In the genomic region with DNA sequence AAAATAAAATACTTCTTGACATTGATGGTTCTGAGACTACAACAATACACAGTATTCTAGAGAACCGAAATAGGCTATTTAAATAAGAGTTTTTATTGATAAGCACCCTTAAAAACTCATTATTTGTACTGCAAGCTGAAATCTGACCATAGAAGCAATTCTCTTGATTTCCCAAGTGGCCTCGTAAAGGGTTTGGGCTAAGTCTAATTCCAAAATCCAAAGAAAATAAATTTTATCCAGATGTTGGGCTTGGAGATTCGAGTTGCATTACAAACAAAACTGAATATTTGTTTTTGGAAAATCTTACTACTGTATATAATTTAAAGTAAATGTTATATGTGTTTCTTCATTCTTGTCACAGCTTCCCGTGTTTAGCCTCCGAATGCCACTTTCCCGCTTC, we compare ENCODE assay signal across 27 cellular contexts. TPM values are rescaled to one million over a fixed set of nuclear protein-coding genes. Genes with fewer than 3 reads are reported as not detected.
DNase-seq lines count a peak whose midpoint lies in the region; ATAC-seq, FAIRE-seq and TF ChIP-seq lines count a peak whose summit lies in the region.
"Had no signal": no experiment of that assay in that cellular context is flagged by ENCODE, and none has a peak within 500 bp of the region (broad histone marks: within the 10 kb centered on the region; RNA-seq: fewer than 3 reads in every experiment).

No MANE protein-coding gene starts in this region.

- H3K36me3 ChIP-seq in left ventricle myocardium inferior (no peaks in the 10 kb centered on the region), H1 (ENCODE audit: control insufficient read depth in 2 of 4, insufficient read depth in 4 of 4, low read length in 3 of 4) (no peaks in the 10 kb centered on the region)

- TF ChIP-seq POLR2A in H1 (IDR thresholded peaks at IDR 0.05; ENCODE audit: control extremely low read depth in 1 of 2, low read depth in 2 of 2, low read length in 2 of 2): no peak

- H2BK5ac ChIP-seq in H1 (ENCODE audit: low read depth, low read length): no peak overlapping the region

- H3K27ac Mint-ChIP-seq in nephron progenitor cell: peak overlapping the region; percentile 64
- H3K27ac Mint-ChIP-seq: activated CD4-positive, alpha-beta T cell treated with anti-CD3 and anti-CD28 coated beads, Interleukin-2, amount 10 ng/mL, durations not matched to agents 24 days and 14 days; CD4-positive, alpha-beta memory T cell had no signal

- H3K4me2 ChIP-seq in H1 (ENCODE audit: insufficient read depth in 1 of 2, low read depth in 2 of 2, low read length in 2 of 2): peak overlapping the region; percentile 31 to 63
- H3K4me2 ChIP-seq: SK-N-SH had no signal

- H4K5ac ChIP-seq in H1 (ENCODE audit: insufficient read length, low read depth, low read length): peak overlapping the region; percentile 35

- no peak overlapping the region for H3K23ac ChIP-seq in H1 (ENCODE audit: insufficient read length)

- CTCF ChIA-PET in H1 (lab: Charles Lee; ENCODE audit: partially characterized antibody): interaction anchor here (0.6 to 1.4 kb wide), 2 partner anchors 69 to 313 kb away, joined by 3 to 5 read pairs; no protein-coding TSS in a partner anchor

- peaks cover 55% of the 10 kb centered on the region for H3K4me1 Mint-ChIP-seq in nephron progenitor cell
- H3K4me1 Mint-ChIP-seq: activated CD4-positive, alpha-beta T cell treated with anti-CD3 and anti-CD28 coated beads, Interleukin-2, amount 10 ng/mL, durations not matched to agents 24 days and 14 days; CD4-positive, alpha-beta memory T cell had no signal

- H3K79me2 ChIP-seq in H1 (ENCODE audit: control insufficient read depth in 1 of 2, insufficient read depth in 2 of 2, low read length in 2 of 2): no peaks in the 10 kb centered on the region

- TF ChIP-seq RAD21 in H1 (IDR thresholded peaks at IDR 0.05 in 1 of 2, conservative IDR thresholded peaks at IDR 0.05 in 1 of 2; ENCODE audit: low read depth in 2 of 2, low read length in 2 of 2): no peak

- no peak for ATAC-seq in right cardiac atrium
- ATAC-seq in GM21723 (IDR thresholded peaks at IDR 0.05; ENCODE audit: unreplicated experiment): no peak
- ATAC-seq: activated T-cell treated with anti-CD3 and anti-CD28 coated beads, Interleukin-2, amount 50 U/mL, for 4 hours had no signal

- H3K56ac ChIP-seq in H1 (replicated peaks; ENCODE audit: insufficient read length, low read depth, low read length): no peak overlapping the region

- no peak overlapping the region for H3K4me3 Mint-ChIP-seq in nephron progenitor cell
- H3K4me3 Mint-ChIP-seq: activated CD4-positive, alpha-beta T cell treated with anti-CD3 and anti-CD28 coated beads, Interleukin-2, amount 10 ng/mL, durations not matched to agents 24 days and 14 days; activated T-cell treated with anti-CD3 and anti-CD28 coated beads, Interleukin-2, amount 50 U/mL, for 4 hours; CD4-positive, alpha-beta memory T cell had no signal

- no peak overlapping the region for H3K4ac ChIP-seq in H1 (replicated peaks; ENCODE audit: insufficient read length, low read depth, low read length)

- no peaks in the 10 kb centered on the region for H3K79me1 ChIP-seq in H1 (ENCODE audit: low read depth, low read length)

- no peak overlapping the region for H2BK20ac ChIP-seq in H1 (ENCODE audit: low read length)

- no peak overlapping the region for H2AK5ac ChIP-seq in H1 (ENCODE audit: low read depth, low read length)

- WGBS in right cardiac atrium: 72% methylated on average over 6 of the region's 6 CpGs
- 75% methylated on average over 6 of the region's 6 CpGs; no CpG with 5 or more reads in 1 of the 2 experiments for WGBS in H1 (ENCODE audit: extremely low coverage in 1 of 2, insufficient coverage in 1 of 2, insufficient read length in 1 of 2, insufficient replicate concordance in 2 of 2, low coverage in 1 of 2, low lambda C conversion rate in 2 of 2, missing lambda C conversion rate in 1 of 2), 2 experiments

- no peaks in the 10 kb centered on the region for H3K27me3 ChIP-seq in left ventricle myocardium inferior (ENCODE audit: low read depth)
- H3K27me3 ChIP-seq in right cardiac atrium (ENCODE audit: control insufficient read depth, insufficient read depth): no peaks in the 10 kb centered on the region
- no peaks in the 10 kb centered on the region for H3K27me3 ChIP-seq in H1 (replicated peaks in 1 of 4; ENCODE audit: control insufficient read depth in 3 of 4, extremely low read depth in 1 of 4, insufficient read depth in 3 of 4, low read length in 3 of 4)

- intact Hi-C loops in left ventricle myocardium inferior (cut with micrococcal nuclease): no loop called here
- intact Hi-C loops in right cardiac atrium (cut with DNase I): no loop called here

- no peak overlapping the region for H3K9ac ChIP-seq in H1 (replicated peaks in 1 of 4; ENCODE audit: extremely low read depth in 1 of 4, low read depth in 3 of 4, low read length in 3 of 4)
- H3K9ac ChIP-seq: SK-N-SH had no signal

- H3K4me1 ChIP-seq in left ventricle myocardium inferior (peaks cover 15% of the 10 kb centered on the region), right cardiac atrium (ENCODE audit: control insufficient read depth, insufficient read depth, low read length) (no peaks in the 10 kb centered on the region), H1 (replicated peaks in 1 of 4; ENCODE audit: control insufficient read depth in 3 of 4, insufficient read depth in 4 of 4, low read length in 3 of 4) (peaks cover 0 to 12% (median 6%) of the 10 kb centered on the region in 4 experiments; a peak in 4 of 7 replicates)

- H3K36me3 Mint-ChIP-seq in nephron progenitor cell (ENCODE audit: low read depth): no peaks in the 10 kb centered on the region
- H3K36me3 Mint-ChIP-seq: CD4-positive, alpha-beta memory T cell had no signal

- H2BK12ac ChIP-seq in H1 (ENCODE audit: low read depth, low read length): no peak overlapping the region

- H4K91ac ChIP-seq in H1 (replicated peaks; ENCODE audit: insufficient read length, low read length): no peak overlapping the region

- H3K27ac ChIP-seq in left ventricle myocardium inferior (replicated peaks) (peak overlapping the region; percentile 31), right cardiac atrium (ENCODE audit: low read length) (no peak overlapping the region), H1 (ENCODE audit: low read depth, low read length) (0 out of 2 replicates have a peak overlapping the region, but pooled peaks have one; percentile 17), caudate nucleus (ENCODE audit: low read depth, low read length) (no peak overlapping the region)

- no peaks in the 10 kb centered on the region for H3K9me3 ChIP-seq in left ventricle myocardium inferior (replicated peaks)
- H3K9me3 ChIP-seq in right cardiac atrium (ENCODE audit: control insufficient read depth, low read length): no peaks in the 10 kb centered on the region
- H3K9me3 ChIP-seq in H1 (ENCODE audit: insufficient read depth in 2 of 2, low read depth in 1 of 2, low read length in 1 of 2): no peaks in the 10 kb centered on the region
- H3K9me3 ChIP-seq: SK-N-SH had no signal

- no peaks in the 10 kb centered on the region for H4K20me1 ChIP-seq in H1 (replicated peaks in 1 of 2; ENCODE audit: control insufficient read depth in 1 of 2, insufficient read depth in 2 of 2, low read length in 2 of 2)

- H3K4me3 ChIP-seq in left ventricle myocardium inferior (no peak overlapping the region), right cardiac atrium (ENCODE audit: low read length) (no peak overlapping the region), H1 (ENCODE audit: extremely low read depth in 1 of 4, insufficient read depth in 2 of 4, low read depth in 3 of 4, low read length in 4 of 4) (no peak overlapping the region)

- no peak overlapping the region for H3K14ac ChIP-seq in H1 (ENCODE audit: insufficient read length)

- POLR2A ChIA-PET in H1 (lab: Charles Lee; ENCODE audit: partially characterized antibody): no interaction called here

- H4K8ac ChIP-seq in H1 (ENCODE audit: extremely low read depth, insufficient read depth, low read length): no peak overlapping the region

- no peak overlapping the region for H2BK120ac ChIP-seq in H1 (replicated peaks; ENCODE audit: low read depth, low read length)

- no peak overlapping the region for H2BK15ac ChIP-seq in H1 (ENCODE audit: low read length)

- TF ChIP-seq EP300 in H1 (IDR thresholded peaks at IDR 0.05; ENCODE audit: borderline replicate concordance in 1 of 2, low read depth in 2 of 2, low read length in 2 of 2): no peak

- H3K9me3 Mint-ChIP-seq in nephron progenitor cell: peaks cover 4% of the 10 kb centered on the region
- H3K9me3 Mint-ChIP-seq: activated CD4-positive, alpha-beta T cell treated with anti-CD3 and anti-CD28 coated beads, Interleukin-2, amount 10 ng/mL, durations not matched to agents 24 days and 14 days had no signal

- TF ChIP-seq CTCF in left ventricle myocardium inferior (IDR thresholded peaks at IDR 0.05; ENCODE audit: borderline replicate concordance) (no peak), H1 (IDR thresholded peaks at IDR 0.05; ENCODE audit: control extremely low read depth in 1 of 3, insufficient read depth in 1 of 3, low read depth in 1 of 3, low read length in 3 of 3) (no peak), nephron progenitor cell (IDR thresholded peaks at IDR 0.05) (no peak)

- H2AFZ ChIP-seq in H1 (ENCODE audit: low read length): no peak overlapping the region

- FAIRE-seq in H1 (lab: Jason Lieb, UNC): no peak
- FAIRE-seq: GM18507, H54, HTR-8/SVneo had no signal

- H3K18ac ChIP-seq in H1 (ENCODE audit: extremely low read depth, low read length): no peak overlapping the region; the same call in 1 of the 2 replicates

- H3K23me2 ChIP-seq in H1 (ENCODE audit: low read depth, low read length): no peaks in the 10 kb centered on the region; the same call in 1 of the 2 replicates

- H3K27me3 Mint-ChIP-seq in nephron progenitor cell (ENCODE audit: low read depth, poor library complexity): no peaks in the 10 kb centered on the region
- H3K27me3 Mint-ChIP-seq: activated CD4-positive, alpha-beta T cell treated with anti-CD3 and anti-CD28 coated beads, Interleukin-2, amount 10 ng/mL, durations not matched to agents 24 days and 14 days; CD4-positive, alpha-beta memory T cell had no signal

- DNase-seq in left ventricle myocardium inferior (no peak), right cardiac atrium (no peak), H1 (ENCODE audit: low read depth in 1 of 2, low spot score in 2 of 2) (no peak), nephron progenitor cell (no peak), caudate nucleus (lab: John Stamatoyannopoulos, UW) (no peak), SIG-M5 (lab: John Stamatoyannopoulos, UW) (no peak)
- no peak for DNase-seq in stimulated activated CD8-positive, alpha-beta memory T cell treated with anti-CD3 and anti-CD28 coated beads, Interleukin-4, amount 100 ng/mL, for 48 hours
- DNase-seq: 8988T; activated CD4-positive, alpha-beta T cell treated with anti-CD3 and anti-CD28 coated beads, Interleukin-2, amount 10 ng/mL, durations not matched to agents 24 days and 14 days; activated naive CD4-positive, alpha-beta T cell treated with Interleukin-2 at 50 U/mL for 16 hours; activated T-cell treated with anti-CD3 and anti-CD28 coated beads, Interleukin-2, amount 50 U/mL, for 4 hours; AML-193; CD4-positive, alpha-beta memory T cell; GF-D8; Karpas-422; occipital lobe; SK-N-SH; stimulated activated CD4-positive, alpha-beta T cell treated with anti-CD3 and anti-CD28 coated beads, Interleukin-4, amount 100 ng/mL, for 24 hours; stimulated activated naive CD4-positive, alpha-beta T cell had no signal

RNA-seq across cellular contexts. Expression of a gene that starts 47.2 kb away (rescaled TPM):
- not detected for total RNA-seq in left ventricle myocardium inferior
- not detected for total RNA-seq in right cardiac atrium
- not detected for polyA plus RNA-seq in right cardiac atrium
- total RNA-seq in H1 (2021; fragmentation: NEBNext Ultra II Directional; extraction: Animal tissue kit (Norgen Biotek cat#: 25700)): not detected in 2 replicates
- polyA plus RNA-seq in H1 (2011; rRNA removed): not detected in 2 replicates
- not detected for polyA plus RNA-seq in H1 (2011; cell fraction: cytosol; rRNA removed)
- polyA plus RNA-seq in H1 (2011; cell fraction: nucleus; rRNA removed): not detected
- not detected in 4 replicates for polyA plus RNA-seq in H1 (2012, experiment 1 of 2)
- polyA plus RNA-seq in H1 (2012, experiment 2 of 2): not detected
- polyA plus RNA-seq in H1 (2013, experiment 1 of 2): not detected
- polyA plus RNA-seq in H1 (2013, experiment 2 of 2): not detected
- not detected in 2 replicates for polyA minus RNA-seq in H1 (2011; rRNA and poly(A)+ RNA removed)
- polyA minus RNA-seq in H1 (2011; cell fraction: cytosol; rRNA and poly(A)+ RNA removed): not detected
- not detected for polyA minus RNA-seq in H1 (2011; cell fraction: nucleus; rRNA and poly(A)+ RNA removed)
- total RNA-seq: activated CD4-positive, alpha-beta T cell treated with anti-CD3 and anti-CD28 coated beads, Interleukin-2, amount 10 ng/mL, durations not matched to agents 24 days and 14 days; cardiac septum; CD4-positive, alpha-beta memory T cell; dermis blood vessel endothelial cell; occipital lobe; RPMI7951; T-helper 2 cell treated with Interferon-gamma antibody and Interleukin-4, amounts not matched to agents 100 ng/mL and 5 ng/mL, for 36 hours had no signal
- polyA plus RNA-seq: CD4-positive, alpha-beta memory T cell; SK-N-SH had no signal

Comparison
In these comparisons a context has a peak if more than half of its experiments do, and no peak if none do; other contexts are left out.
1. H3K27ac ChIP-seq: peak in left ventricle myocardium inferior (single experiment) and H1 (single experiment); none in right cardiac atrium (single experiment) and caudate nucleus (single experiment).